In the genomic region with DNA sequence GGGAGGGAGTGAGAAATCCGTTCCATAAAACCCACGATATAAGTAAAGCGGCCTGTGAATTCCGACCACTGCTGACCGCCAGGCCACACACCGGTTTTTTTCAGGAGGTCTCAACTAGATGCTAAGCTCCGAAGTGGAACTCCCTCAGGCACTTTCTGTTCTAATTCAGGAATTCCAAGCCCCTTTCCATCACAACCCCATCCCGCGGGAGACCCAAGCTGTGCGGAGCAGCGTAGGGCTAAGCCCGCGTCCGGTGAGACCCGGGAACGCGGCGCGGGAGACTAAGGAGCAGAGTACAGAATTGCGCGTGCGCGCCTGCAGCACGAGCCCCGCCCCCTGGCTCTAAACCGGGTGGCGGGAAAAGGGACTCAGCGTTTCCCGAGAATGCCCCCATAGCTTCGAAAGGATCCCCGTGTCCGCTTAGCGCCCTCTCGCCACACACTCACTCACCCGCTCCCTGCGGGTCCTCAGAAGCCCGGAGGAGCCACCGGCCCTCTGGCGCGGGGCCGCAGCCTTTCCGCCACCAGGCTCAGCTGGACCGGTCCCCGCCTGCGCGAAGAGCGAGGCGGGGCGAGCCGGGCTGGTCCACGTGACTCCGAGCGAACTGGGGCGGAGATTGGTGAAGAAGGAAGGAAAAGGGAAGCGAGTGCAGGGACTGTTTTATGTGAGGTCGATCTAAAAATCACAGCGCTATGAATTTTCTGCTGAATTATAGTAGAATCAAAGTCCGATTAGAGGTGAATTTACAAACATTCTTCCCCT, we compare ENCODE assay signal across 1 cellular context.
TF ChIP-seq lines count a peak whose summit lies in the region.

A gene with protein sequence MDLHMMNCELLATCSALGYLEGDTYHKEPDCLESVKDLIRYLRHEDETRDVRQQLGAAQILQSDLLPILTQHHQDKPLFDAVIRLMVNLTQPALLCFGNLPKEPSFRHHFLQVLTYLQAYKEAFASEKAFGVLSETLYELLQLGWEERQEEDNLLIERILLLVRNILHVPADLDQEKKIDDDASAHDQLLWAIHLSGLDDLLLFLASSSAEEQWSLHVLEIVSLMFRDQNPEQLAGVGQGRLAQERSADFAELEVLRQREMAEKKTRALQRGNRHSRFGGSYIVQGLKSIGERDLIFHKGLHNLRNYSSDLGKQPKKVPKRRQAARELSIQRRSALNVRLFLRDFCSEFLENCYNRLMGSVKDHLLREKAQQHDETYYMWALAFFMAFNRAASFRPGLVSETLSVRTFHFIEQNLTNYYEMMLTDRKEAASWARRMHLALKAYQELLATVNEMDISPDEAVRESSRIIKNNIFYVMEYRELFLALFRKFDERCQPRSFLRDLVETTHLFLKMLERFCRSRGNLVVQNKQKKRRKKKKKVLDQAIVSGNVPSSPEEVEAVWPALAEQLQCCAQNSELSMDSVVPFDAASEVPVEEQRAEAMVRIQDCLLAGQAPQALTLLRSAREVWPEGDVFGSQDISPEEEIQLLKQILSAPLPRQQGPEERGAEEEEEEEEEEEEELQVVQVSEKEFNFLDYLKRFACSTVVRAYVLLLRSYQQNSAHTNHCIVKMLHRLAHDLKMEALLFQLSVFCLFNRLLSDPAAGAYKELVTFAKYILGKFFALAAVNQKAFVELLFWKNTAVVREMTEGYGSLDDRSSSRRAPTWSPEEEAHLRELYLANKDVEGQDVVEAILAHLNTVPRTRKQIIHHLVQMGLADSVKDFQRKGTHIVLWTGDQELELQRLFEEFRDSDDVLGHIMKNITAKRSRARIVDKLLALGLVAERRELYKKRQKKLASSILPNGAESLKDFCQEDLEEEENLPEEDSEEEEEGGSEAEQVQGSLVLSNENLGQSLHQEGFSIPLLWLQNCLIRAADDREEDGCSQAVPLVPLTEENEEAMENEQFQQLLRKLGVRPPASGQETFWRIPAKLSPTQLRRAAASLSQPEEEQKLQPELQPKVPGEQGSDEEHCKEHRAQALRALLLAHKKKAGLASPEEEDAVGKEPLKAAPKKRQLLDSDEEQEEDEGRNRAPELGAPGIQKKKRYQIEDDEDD (minus strand): TSS at position 567 of the 762 bp plus-strand sequence. CDS start 15,256 bp downstream, outside the sequence.

TF ChIP-seq in GM12878, 131 proteins besides CTCF, POLR2A, EP300 and RAD21 (continued from another document and continues in another):
- TF ChIP-seq, protein P1, sequence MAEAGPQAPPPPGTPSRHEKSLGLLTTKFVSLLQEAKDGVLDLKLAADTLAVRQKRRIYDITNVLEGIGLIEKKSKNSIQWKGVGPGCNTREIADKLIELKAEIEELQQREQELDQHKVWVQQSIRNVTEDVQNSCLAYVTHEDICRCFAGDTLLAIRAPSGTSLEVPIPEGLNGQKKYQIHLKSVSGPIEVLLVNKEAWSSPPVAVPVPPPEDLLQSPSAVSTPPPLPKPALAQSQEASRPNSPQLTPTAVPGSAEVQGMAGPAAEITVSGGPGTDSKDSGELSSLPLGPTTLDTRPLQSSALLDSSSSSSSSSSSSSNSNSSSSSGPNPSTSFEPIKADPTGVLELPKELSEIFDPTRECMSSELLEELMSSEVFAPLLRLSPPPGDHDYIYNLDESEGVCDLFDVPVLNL (IDR thresholded peaks at IDR 0.05; ENCODE audit: low read depth, low read length), result peak; percentile 95
- 0 out of 2 replicates have a peak, but pooled peaks have one; percentile 62 for TF ChIP-seq ASH2L (IDR thresholded peaks at IDR 0.05; ENCODE audit: borderline replicate concordance, low read depth)
- peak; percentile 77; the same call in 1 of the 2 replicates for TF ChIP-seq STAT1 (conservative IDR thresholded peaks at IDR 0.05)
- TF ChIP-seq WRNIP1 (IDR thresholded peaks at IDR 0.05; ENCODE audit: borderline replicate concordance, low read depth, low read length), result 0 out of 2 replicates have a peak, but pooled peaks have one; percentile 33
- no peak for TF ChIP-seq RCOR1 (conservative IDR thresholded peaks at IDR 0.05; ENCODE audit: low read depth, low read length)
- 0 out of 2 replicates have a peak, but pooled peaks have one; percentile 43 for TF ChIP-seq SMAD5 (IDR thresholded peaks at IDR 0.05; ENCODE audit: low read depth)
- TF ChIP-seq, protein P2, sequence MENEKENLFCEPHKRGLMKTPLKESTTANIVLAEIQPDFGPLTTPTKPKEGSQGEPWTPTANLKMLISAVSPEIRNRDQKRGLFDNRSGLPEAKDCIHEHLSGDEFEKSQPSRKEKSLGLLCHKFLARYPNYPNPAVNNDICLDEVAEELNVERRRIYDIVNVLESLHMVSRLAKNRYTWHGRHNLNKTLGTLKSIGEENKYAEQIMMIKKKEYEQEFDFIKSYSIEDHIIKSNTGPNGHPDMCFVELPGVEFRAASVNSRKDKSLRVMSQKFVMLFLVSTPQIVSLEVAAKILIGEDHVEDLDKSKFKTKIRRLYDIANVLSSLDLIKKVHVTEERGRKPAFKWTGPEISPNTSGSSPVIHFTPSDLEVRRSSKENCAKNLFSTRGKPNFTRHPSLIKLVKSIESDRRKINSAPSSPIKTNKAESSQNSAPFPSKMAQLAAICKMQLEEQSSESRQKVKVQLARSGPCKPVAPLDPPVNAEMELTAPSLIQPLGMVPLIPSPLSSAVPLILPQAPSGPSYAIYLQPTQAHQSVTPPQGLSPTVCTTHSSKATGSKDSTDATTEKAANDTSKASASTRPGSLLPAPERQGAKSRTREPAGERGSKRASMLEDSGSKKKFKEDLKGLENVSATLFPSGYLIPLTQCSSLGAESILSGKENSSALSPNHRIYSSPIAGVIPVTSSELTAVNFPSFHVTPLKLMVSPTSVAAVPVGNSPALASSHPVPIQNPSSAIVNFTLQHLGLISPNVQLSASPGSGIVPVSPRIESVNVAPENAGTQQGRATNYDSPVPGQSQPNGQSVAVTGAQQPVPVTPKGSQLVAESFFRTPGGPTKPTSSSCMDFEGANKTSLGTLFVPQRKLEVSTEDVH (IDR thresholded peaks at IDR 0.05; ENCODE audit: low read depth, partially characterized antibody), result peak; percentile 98
- 0 out of 2 replicates have a peak, but pooled peaks have one; percentile 34 for TF ChIP-seq PAX5 (IDR thresholded peaks at IDR 0.05; ENCODE audit: borderline replicate concordance, low read depth, low read length)
- peak; percentile 98 for TF ChIP-seq PML (IDR thresholded peaks at IDR 0.05; ENCODE audit: low read length)
- TF ChIP-seq POLR2AphosphoS2 (IDR thresholded peaks at IDR 0.05; ENCODE audit: low read depth, low read length), result 0 out of 2 replicates have a peak, but pooled peaks have one; percentile 24
- TF ChIP-seq, protein P3, sequence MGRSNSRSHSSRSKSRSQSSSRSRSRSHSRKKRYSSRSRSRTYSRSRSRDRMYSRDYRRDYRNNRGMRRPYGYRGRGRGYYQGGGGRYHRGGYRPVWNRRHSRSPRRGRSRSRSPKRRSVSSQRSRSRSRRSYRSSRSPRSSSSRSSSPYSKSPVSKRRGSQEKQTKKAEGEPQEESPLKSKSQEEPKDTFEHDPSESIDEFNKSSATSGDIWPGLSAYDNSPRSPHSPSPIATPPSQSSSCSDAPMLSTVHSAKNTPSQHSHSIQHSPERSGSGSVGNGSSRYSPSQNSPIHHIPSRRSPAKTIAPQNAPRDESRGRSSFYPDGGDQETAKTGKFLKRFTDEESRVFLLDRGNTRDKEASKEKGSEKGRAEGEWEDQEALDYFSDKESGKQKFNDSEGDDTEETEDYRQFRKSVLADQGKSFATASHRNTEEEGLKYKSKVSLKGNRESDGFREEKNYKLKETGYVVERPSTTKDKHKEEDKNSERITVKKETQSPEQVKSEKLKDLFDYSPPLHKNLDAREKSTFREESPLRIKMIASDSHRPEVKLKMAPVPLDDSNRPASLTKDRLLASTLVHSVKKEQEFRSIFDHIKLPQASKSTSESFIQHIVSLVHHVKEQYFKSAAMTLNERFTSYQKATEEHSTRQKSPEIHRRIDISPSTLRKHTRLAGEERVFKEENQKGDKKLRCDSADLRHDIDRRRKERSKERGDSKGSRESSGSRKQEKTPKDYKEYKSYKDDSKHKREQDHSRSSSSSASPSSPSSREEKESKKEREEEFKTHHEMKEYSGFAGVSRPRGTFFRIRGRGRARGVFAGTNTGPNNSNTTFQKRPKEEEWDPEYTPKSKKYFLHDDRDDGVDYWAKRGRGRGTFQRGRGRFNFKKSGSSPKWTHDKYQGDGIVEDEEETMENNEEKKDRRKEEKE (IDR thresholded peaks at IDR 0.05), result no peak
- TF ChIP-seq IKZF1 (conservative IDR thresholded peaks at IDR 0.05), result peak; percentile 83
- no peak for TF ChIP-seq IRF4 (IDR thresholded peaks at IDR 0.05; ENCODE audit: low read depth, low read length)
- TF ChIP-seq, protein P4, sequence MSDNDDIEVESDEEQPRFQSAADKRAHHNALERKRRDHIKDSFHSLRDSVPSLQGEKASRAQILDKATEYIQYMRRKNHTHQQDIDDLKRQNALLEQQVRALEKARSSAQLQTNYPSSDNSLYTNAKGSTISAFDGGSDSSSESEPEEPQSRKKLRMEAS (IDR thresholded peaks at IDR 0.05; ENCODE audit: low read depth, low read length), result peak; percentile 54; the same call in 1 of the 2 replicates
- TF ChIP-seq SREBF1 (IDR thresholded peaks at IDR 0.05; ENCODE audit: low read length), result no peak
- TF ChIP-seq, protein P5, sequence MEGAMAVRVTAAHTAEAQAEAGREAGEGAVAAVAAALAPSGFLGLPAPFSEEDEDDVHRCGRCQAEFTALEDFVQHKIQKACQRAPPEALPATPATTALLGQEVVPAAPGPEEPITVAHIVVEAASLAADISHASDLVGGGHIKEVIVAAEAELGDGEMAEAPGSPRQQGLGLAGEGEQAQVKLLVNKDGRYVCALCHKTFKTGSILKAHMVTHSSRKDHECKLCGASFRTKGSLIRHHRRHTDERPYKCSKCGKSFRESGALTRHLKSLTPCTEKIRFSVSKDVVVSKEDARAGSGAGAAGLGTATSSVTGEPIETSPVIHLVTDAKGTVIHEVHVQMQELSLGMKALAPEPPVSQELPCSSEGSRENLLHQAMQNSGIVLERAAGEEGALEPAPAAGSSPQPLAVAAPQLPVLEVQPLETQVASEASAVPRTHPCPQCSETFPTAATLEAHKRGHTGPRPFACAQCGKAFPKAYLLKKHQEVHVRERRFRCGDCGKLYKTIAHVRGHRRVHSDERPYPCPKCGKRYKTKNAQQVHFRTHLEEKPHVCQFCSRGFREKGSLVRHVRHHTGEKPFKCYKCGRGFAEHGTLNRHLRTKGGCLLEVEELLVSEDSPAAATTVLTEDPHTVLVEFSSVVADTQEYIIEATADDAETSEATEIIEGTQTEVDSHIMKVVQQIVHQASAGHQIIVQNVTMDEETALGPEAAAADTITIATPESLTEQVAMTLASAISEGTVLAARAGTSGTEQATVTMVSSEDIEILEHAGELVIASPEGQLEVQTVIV (IDR thresholded peaks at IDR 0.05; ENCODE audit: borderline replicate concordance, partially characterized antibody), result no peak
- 0 out of 2 replicates have a peak, but pooled peaks have one; percentile 7 for TF ChIP-seq RUNX3 (IDR thresholded peaks at IDR 0.05; ENCODE audit: low read length)
- TF ChIP-seq NRF1 (conservative IDR thresholded peaks at IDR 0.05; ENCODE audit: low read depth, low read length), result peak; percentile 49
- TF ChIP-seq EED (IDR thresholded peaks at IDR 0.05; ENCODE audit: low read depth), result peak; percentile 58
- TF ChIP-seq ZNF384 (IDR thresholded peaks at IDR 0.05; ENCODE audit: borderline replicate concordance, low read depth, low read length), result peak; percentile 32; the same call in 1 of the 2 replicates
- TF ChIP-seq HDGF (IDR thresholded peaks at IDR 0.05), result 0 out of 2 replicates have a peak, but pooled peaks have one; percentile 50
- no peak for TF ChIP-seq MYC (IDR thresholded peaks at IDR 0.05; ENCODE audit: insufficient read depth, insufficient read length, insufficient replicate concordance, low read length, severe bottlenecking)
- TF ChIP-seq, protein P6, sequence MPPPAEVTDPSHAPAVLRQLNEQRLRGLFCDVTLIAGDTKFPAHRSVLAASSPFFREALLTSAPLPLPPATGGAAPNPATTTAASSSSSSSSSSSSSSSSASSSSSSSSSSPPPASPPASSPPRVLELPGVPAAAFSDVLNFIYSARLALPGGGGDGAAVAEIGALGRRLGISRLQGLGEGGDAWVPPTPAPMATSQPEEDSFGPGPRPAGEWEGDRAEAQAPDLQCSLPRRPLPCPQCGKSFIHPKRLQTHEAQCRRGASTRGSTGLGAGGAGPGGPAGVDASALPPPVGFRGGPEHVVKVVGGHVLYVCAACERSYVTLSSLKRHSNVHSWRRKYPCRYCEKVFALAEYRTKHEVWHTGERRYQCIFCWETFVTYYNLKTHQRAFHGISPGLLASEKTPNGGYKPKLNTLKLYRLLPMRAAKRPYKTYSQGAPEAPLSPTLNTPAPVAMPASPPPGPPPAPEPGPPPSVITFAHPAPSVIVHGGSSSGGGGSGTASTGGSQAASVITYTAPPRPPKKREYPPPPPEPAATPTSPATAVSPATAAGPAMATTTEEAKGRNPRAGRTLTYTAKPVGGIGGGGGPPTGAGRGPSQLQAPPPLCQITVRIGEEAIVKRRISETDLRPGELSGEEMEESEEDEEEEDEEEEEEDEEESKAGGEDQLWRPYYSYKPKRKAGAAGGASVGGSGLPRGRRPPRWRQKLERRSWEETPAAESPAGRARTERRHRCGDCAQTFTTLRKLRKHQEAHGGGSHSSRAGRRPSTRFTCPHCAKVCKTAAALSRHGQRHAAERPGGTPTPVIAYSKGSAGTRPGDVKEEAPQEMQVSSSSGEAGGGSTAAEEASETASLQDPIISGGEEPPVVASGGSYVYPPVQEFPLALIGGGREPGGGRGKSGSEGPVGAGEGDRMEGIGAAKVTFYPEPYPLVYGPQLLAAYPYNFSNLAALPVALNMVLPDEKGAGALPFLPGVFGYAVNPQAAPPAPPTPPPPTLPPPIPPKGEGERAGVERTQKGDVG (CRISPR knock-in tag; IDR thresholded peaks at IDR 0.05), result no peak
- TF ChIP-seq, protein P7, sequence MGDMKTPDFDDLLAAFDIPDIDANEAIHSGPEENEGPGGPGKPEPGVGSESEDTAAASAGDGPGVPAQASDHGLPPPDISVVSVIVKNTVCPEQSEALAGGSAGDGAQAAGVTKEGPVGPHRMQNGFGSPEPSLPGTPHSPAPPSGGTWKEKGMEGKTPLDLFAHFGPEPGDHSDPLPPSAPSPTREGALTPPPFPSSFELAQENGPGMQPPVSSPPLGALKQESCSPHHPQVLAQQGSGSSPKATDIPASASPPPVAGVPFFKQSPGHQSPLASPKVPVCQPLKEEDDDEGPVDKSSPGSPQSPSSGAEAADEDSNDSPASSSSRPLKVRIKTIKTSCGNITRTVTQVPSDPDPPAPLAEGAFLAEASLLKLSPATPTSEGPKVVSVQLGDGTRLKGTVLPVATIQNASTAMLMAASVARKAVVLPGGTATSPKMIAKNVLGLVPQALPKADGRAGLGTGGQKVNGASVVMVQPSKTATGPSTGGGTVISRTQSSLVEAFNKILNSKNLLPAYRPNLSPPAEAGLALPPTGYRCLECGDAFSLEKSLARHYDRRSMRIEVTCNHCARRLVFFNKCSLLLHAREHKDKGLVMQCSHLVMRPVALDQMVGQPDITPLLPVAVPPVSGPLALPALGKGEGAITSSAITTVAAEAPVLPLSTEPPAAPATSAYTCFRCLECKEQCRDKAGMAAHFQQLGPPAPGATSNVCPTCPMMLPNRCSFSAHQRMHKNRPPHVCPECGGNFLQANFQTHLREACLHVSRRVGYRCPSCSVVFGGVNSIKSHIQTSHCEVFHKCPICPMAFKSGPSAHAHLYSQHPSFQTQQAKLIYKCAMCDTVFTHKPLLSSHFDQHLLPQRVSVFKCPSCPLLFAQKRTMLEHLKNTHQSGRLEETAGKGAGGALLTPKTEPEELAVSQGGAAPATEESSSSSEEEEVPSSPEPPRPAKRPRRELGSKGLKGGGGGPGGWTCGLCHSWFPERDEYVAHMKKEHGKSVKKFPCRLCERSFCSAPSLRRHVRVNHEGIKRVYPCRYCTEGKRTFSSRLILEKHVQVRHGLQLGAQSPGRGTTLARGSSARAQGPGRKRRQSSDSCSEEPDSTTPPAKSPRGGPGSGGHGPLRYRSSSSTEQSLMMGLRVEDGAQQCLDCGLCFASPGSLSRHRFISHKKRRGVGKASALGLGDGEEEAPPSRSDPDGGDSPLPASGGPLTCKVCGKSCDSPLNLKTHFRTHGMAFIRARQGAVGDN (IDR thresholded peaks at IDR 0.05), result peak; percentile 47; the same call in 1 of the 2 replicates
- TF ChIP-seq SP1 (IDR thresholded peaks at IDR 0.05; ENCODE audit: low read depth, low read length), result peak; percentile 31
